8 cellular contexts compared by ENCODE assay signal in genomic region chr17:35244345-35245195, GRCh38. TPM values are rescaled to one million over a fixed set of nuclear protein-coding genes. Genes with fewer than 3 reads are reported as not detected.
DNase-seq lines count a peak whose midpoint lies in the region; ATAC-seq and TF ChIP-seq lines count a peak whose summit lies in the region.

No MANE protein-coding gene starts in this region.

- peak; percentile 79 for DNase-seq in HK-2 (ENCODE audit: unreplicated experiment)
- peak; percentile 82 to 93 for DNase-seq in cardiac fibroblast (ENCODE audit: low read depth in 2 of 2)
- DNase-seq in lower leg skin (ENCODE audit: low spot score in 2 of 2): peak; percentile 88 to 98
- DNase-seq in stimulated activated CD4-positive, alpha-beta T cell treated with anti-CD3 and anti-CD28 coated beads, TNF-alpha, amount 100 ng/mL, for 4 hours (ENCODE audit: low read depth in 3 of 3): peak; percentile 53 to 69 (median 64)
- DNase-seq in NCI-H510A treated with DMSO at 0.1 percent for 48 hours (lab: John Stamatoyannopoulos, UW): no peak

- 1 to 13% methylated on average over 13 of the region's 13 CpGs for WGBS in lower leg skin, 2 donors

- intact Hi-C loops in lower leg skin (cut with DNase I; ENCODE audit: low total_unique reads): no loop called here

- TF ChIP-seq POLR2A in lower leg skin (IDR thresholded peaks at IDR 0.05): no peak

- ATAC-seq in GM18858 (IDR thresholded peaks at IDR 0.05; ENCODE audit: unreplicated experiment) (peak; percentile 50), HG03378 (IDR thresholded peaks at IDR 0.05; ENCODE audit: unreplicated experiment) (no peak)

- TF ChIP-seq CTCF in WI38 (IDR thresholded peaks at IDR 0.05; ENCODE audit: low read depth, low read length) (no peak), cardiac fibroblast (IDR thresholded peaks at IDR 0.05; ENCODE audit: low read depth, low read length) (no peak), lower leg skin (IDR thresholded peaks at IDR 0.05) (no peak)

- peak overlapping the region; percentile 79 for H3K4me3 ChIP-seq in WI38 (ENCODE audit: low read depth, low read length)
- H3K4me3 ChIP-seq in cardiac fibroblast (replicated peaks in 1 of 2; ENCODE audit: low read depth in 2 of 2, low read length in 2 of 2): peak overlapping the region; percentile 81 to 86
- H3K4me3 ChIP-seq in lower leg skin (ENCODE audit: low read depth, poor library complexity, severe bottlenecking): no peak overlapping the region

RNA-seq across cellular contexts. Expression of gene SLFN5, which starts 1.7 kb away (rescaled TPM):
- total RNA-seq in lower leg skin: 10 to 100 TPM in 2 of 4 donors, 1 to 10 TPM in 2; 6.0 to 14.1 (median 11.2) TPM

RNA-seq across cellular contexts. Expression of gene SLC35G3, which starts 50.4 kb away (rescaled TPM):
- total RNA-seq in lower leg skin: not detected
